Comparison of ENCODE assay signal across 20 cellular contexts in the genomic region with DNA sequence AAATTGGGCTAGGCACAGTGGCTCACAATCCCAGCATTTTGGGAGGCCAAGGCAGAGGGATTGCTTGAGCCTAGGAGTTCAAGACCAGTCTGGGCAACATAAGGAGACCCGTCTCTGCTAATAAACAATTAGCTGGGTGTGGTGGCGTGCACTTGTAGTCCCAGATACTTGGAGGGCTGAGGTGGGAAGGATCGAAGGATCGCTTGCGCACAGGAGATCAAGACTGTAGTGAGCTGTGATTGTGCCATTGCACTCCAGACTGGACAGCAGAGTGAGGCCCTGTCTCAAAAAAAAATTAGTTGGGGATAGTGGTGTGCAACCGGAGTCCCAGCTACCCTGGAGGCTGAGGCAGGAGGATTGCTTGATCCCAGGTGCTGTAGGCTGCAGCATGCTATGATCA.
"Had no signal": no experiment of that assay in that cellular context is flagged by ENCODE, and none has a peak within 500 bp of the region (broad histone marks: within the 10 kb centered on the region; RNA-seq: fewer than 3 reads in every experiment).

No MANE protein-coding gene starts in this region.

- H3K4me3 ChIP-seq: colonic mucosa, heart right ventricle, spleen, stomach, thoracic aorta, transverse colon had no signal

- H3K36me3 ChIP-seq: colonic mucosa, heart right ventricle, neutrophil, spleen, stomach, thoracic aorta, transverse colon had no signal

- ATAC-seq: heart right ventricle; naive thymus-derived CD8-positive, alpha-beta T cell; sciatic nerve had no signal

- DNase-seq: colonic mucosa; effector CD4-positive, alpha-beta T cell; endodermal cell; erythroblast; foreskin melanocyte; heart right ventricle; hypothalamus; kidney glomerular epithelial cell; naive thymus-derived CD8-positive, alpha-beta T cell; spleen; stimulated activated CD4-positive, alpha-beta T cell treated with anti-CD3 and anti-CD28 coated beads, Interleukin-15, amount 100 ng/mL, for 24 hours; stimulated activated CD4-positive, alpha-beta T cell treated with anti-CD3 and anti-CD28 coated beads, Interleukin-1b, Interleukin-23, amount 100 ng/mL, for 48 hours; stimulated activated CD4-positive, alpha-beta T cell treated with anti-CD3 and anti-CD28 coated beads, Interleukin-4, amount 100 ng/mL, for 24 hours; stimulated activated naive CD4-positive, alpha-beta T cell; stomach; substantia nigra; transverse colon had no signal

- H3K27me3 ChIP-seq: colonic mucosa, heart right ventricle, spleen, stomach, transverse colon had no signal

- H3K27ac ChIP-seq: colonic mucosa, heart right ventricle, neutrophil, stomach, thoracic aorta, transverse colon had no signal

- H3K9me3 ChIP-seq: colonic mucosa, heart right ventricle, neutrophil, spleen, stomach, thoracic aorta, transverse colon had no signal

- H3K4me1 ChIP-seq: colonic mucosa, stomach, transverse colon had no signal
